24 cellular contexts compared by ENCODE assay signal in the genomic region with DNA sequence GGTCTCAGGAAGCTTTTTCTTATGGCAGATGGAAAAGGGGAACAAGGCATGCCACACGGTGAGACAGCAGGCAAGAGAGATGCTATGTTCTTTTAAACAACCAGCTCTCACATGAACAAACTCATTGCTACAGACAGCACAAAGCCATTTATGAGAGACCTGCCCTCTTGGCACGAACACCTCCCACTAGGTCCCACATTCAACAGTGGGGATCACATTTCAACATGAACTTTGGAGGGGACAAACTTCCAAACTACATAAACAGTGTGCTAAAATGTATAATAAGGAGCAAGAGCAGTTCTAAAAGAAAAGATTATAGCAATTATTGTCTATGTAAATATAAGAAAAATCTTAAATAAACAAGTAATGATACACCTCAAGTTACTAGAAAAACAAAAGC.
"Had no signal": no experiment of that assay in that cellular context is flagged by ENCODE, and none has a peak within 500 bp of the region (broad histone marks: within the 10 kb centered on the region; RNA-seq: fewer than 3 reads in every experiment).

No MANE protein-coding gene starts in this region.

- H3K27ac ChIP-seq: heart left ventricle, parathyroid adenoma, prostate gland, right lobe of liver, testis, tibial nerve, upper lobe of right lung had no signal

- H3K4me1 ChIP-seq: heart left ventricle, parathyroid adenoma, prostate gland, right lobe of liver, testis, tibial nerve, upper lobe of right lung had no signal

- H3K9me3 ChIP-seq: prostate gland, right lobe of liver, testis, tibial nerve, upper lobe of right lung had no signal

- H3K36me3 Mint-ChIP-seq: naive B cell; stimulated activated memory B cell treated with anti-CD40 and anti-IgM and Interleukin-4, amounts not matched to agents 10 μg/mL and 1 μg/mL and 100 μg/mL, for 72 hours had no signal

- H3K4me1 Mint-ChIP-seq: naive B cell; nephron; stimulated activated memory B cell treated with anti-CD40 and anti-IgM and Interleukin-4, amounts not matched to agents 10 μg/mL and 1 μg/mL and 100 μg/mL, for 72 hours had no signal

- H3K27me3 Mint-ChIP-seq: dendritic cell treated with granulocyte-macrophage colony-stimulating factor and Interleukin-4, amounts not matched to agents 40 ng/mL and 50 ng/mL, for 4 days; naive B cell; stimulated activated memory B cell treated with anti-CD40 and anti-IgM and Interleukin-4, amounts not matched to agents 10 μg/mL and 1 μg/mL and 100 μg/mL, for 72 hours; stimulated activated naive CD8-positive, alpha-beta T cell treated with anti-CD3 and anti-CD28 coated beads, Interleukin-15, Interleukin-2, amounts not matched to agents 100 ng/mL and 50 ng/mL, for 24 hours had no signal

- H3K79me2 ChIP-seq: parathyroid adenoma had no signal

- H3K9ac ChIP-seq: parathyroid adenoma had no signal

- H3K27ac Mint-ChIP-seq: dendritic cell treated with granulocyte-macrophage colony-stimulating factor and Interleukin-4, amounts not matched to agents 40 ng/mL and 50 ng/mL, for 4 days; naive B cell; nephron; stimulated activated memory B cell treated with anti-CD40 and anti-IgM and Interleukin-4, amounts not matched to agents 10 μg/mL and 1 μg/mL and 100 μg/mL, for 72 hours; stimulated activated naive CD8-positive, alpha-beta T cell treated with anti-CD3 and anti-CD28 coated beads, Interleukin-15, Interleukin-2, amounts not matched to agents 100 ng/mL and 50 ng/mL, for 24 hours had no signal

- H3K27me3 ChIP-seq: heart left ventricle, right lobe of liver, testis, tibial nerve, upper lobe of right lung had no signal

- H3K9me3 Mint-ChIP-seq: dendritic cell treated with granulocyte-macrophage colony-stimulating factor and Interleukin-4, amounts not matched to agents 40 ng/mL and 50 ng/mL, for 4 days; stimulated activated memory B cell treated with anti-CD40 and anti-IgM and Interleukin-4, amounts not matched to agents 10 μg/mL and 1 μg/mL and 100 μg/mL, for 72 hours; stimulated activated naive CD8-positive, alpha-beta T cell treated with anti-CD3 and anti-CD28 coated beads, Interleukin-15, Interleukin-2, amounts not matched to agents 100 ng/mL and 50 ng/mL, for 24 hours had no signal

- FAIRE-seq: endometrium, islet of Langerhans had no signal

- H2AFZ ChIP-seq: parathyroid adenoma had no signal

- H3K4me3 Mint-ChIP-seq: dendritic cell treated with granulocyte-macrophage colony-stimulating factor and Interleukin-4, amounts not matched to agents 40 ng/mL and 50 ng/mL, for 4 days; naive B cell; nephron; stimulated activated memory B cell treated with anti-CD40 and anti-IgM and Interleukin-4, amounts not matched to agents 10 μg/mL and 1 μg/mL and 100 μg/mL, for 72 hours; stimulated activated naive CD8-positive, alpha-beta T cell treated with anti-CD3 and anti-CD28 coated beads, Interleukin-15, Interleukin-2, amounts not matched to agents 100 ng/mL and 50 ng/mL, for 24 hours had no signal

- ATAC-seq: esophagus mucosa; heart left ventricle; left ventricle myocardium superior; stimulated activated memory B cell treated with anti-CD40 and anti-IgM and Interleukin-4, amounts not matched to agents 10 μg/mL and 1 μg/mL and 100 μg/mL, for 72 hours; upper lobe of right lung had no signal

- H3K36me3 ChIP-seq: heart left ventricle, prostate gland, right lobe of liver, tibial nerve, upper lobe of right lung had no signal

- H3K4me3 ChIP-seq: heart left ventricle, prostate gland, right lobe of liver, testis, tibial nerve, upper lobe of right lung had no signal

- DNase-seq: cerebellar nuclear complex; effector CD4-positive, alpha-beta T cell; heart left ventricle; hypothalamus; kidney glomerular epithelial cell; left ventricle myocardium superior; mesendoderm; naive B cell; retina; stimulated activated CD4-positive, alpha-beta T cell treated with anti-CD3 and anti-CD28 coated beads, Interleukin-1b, Interleukin-23, amount 100 ng/mL, for 48 hours; stimulated activated CD4-positive, alpha-beta T cell treated with anti-CD3 and anti-CD28 coated beads, Interleukin-4, amount 100 ng/mL, for 24 hours; testis; upper lobe of right lung had no signal
